Comparison of ENCODE assay signal across 16 cellular contexts in the genomic region with DNA sequence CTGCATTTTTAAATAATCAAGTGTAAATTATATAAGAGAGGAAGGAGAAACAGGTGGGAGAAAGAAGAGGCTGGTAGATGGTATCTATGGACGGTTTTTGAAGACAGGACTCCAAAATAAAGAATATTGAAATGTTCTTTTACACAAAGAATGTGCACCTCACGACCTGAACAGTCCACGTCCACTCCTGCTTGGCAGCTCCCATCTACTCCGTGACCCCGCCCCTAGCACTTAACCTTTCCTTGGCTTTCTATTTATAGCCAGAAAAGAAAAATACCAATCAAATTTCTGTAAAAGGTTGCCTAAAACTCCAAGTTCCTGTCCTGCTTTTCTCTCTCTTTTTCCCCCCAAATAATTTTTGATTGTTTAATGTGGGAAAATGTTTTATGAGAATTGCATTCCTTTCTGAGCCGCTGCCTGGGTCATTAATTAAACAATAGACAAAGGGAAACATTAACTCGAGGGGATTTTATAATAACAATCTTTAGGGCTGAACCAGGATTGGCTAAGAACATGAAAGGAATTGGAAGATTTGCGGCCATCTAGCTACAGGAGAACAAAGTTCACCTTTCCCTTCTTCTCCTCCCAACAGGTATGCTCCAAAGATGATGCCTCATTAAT.
"Had no signal": no experiment of that assay in that cellular context is flagged by ENCODE, and none has a peak within 500 bp of the region (broad histone marks: within the 10 kb centered on the region; RNA-seq: fewer than 3 reads in every experiment).

No MANE protein-coding gene starts in this region.

- H3K9me3 Mint-ChIP-seq: activated naive CD8-positive, alpha-beta T cell treated with anti-CD3 and anti-CD28 coated beads, Interleukin-2, amount 50 U/mL, for 24 hours; activated T-helper 17 cell treated with anti-CD3 and anti-CD28 coated beads, Interleukin-2, amount 50 U/mL, for 72 hours; endodermal cell; T-cell had no signal

- DNase-seq: activated CD4-positive, alpha-beta T cell treated with anti-CD3 and anti-CD28 coated beads for 1 hour; activated CD4-positive, alpha-beta T cell treated with anti-CD3 and anti-CD28 coated beads, Interleukin-2, amount 50 U/mL, for 4 hours; activated naive CD4-positive, alpha-beta T cell treated with Interleukin-2 at 50 U/mL for 16 hours; activated naive CD8-positive, alpha-beta T cell treated with anti-CD3 and anti-CD28 coated beads, Interleukin-2, amount 50 U/mL, for 24 hours; activated T-cell treated with anti-CD3 and anti-CD28 coated beads for 4 hours; dorsolateral prefrontal cortex; endodermal cell; lower lobe of right lung; ovary; stimulated activated CD4-positive, alpha-beta T cell treated with anti-CD3 and anti-CD28 coated beads, Interleukin-15, amount 100 ng/mL, for 24 hours; stimulated activated CD4-positive, alpha-beta T cell treated with anti-CD3 and anti-CD28 coated beads, Interleukin-4, amount 100 ng/mL, for 1 hour; stimulated activated naive CD4-positive, alpha-beta T cell treated with Interleukin-2 at 50 U/mL for 16 hours; T-cell; T1000 had no signal

- H3K27me3 Mint-ChIP-seq: activated naive CD8-positive, alpha-beta T cell treated with anti-CD3 and anti-CD28 coated beads, Interleukin-2, amount 50 U/mL, for 24 hours; activated T-helper 17 cell treated with anti-CD3 and anti-CD28 coated beads, Interleukin-2, amount 50 U/mL, for 72 hours; T-cell had no signal

- H3K36me3 ChIP-seq: ascending aorta, lower lobe of right lung, ovary had no signal

- H3K4me3 Mint-ChIP-seq: activated naive CD8-positive, alpha-beta T cell treated with anti-CD3 and anti-CD28 coated beads, Interleukin-2, amount 50 U/mL, for 24 hours; activated T-helper 17 cell treated with anti-CD3 and anti-CD28 coated beads, Interleukin-2, amount 50 U/mL, for 72 hours; endodermal cell; T-cell had no signal

- H3K4me3 ChIP-seq: ascending aorta, dorsolateral prefrontal cortex, lower lobe of right lung, ovary had no signal

- H3K4me1 ChIP-seq: ascending aorta had no signal

- ATAC-seq: activated naive CD8-positive, alpha-beta T cell treated with anti-CD3 and anti-CD28 coated beads, Interleukin-2, amount 50 U/mL, for 24 hours; activated T-helper 17 cell treated with anti-CD3 and anti-CD28 coated beads, Interleukin-2, amount 50 U/mL, for 72 hours; T-cell had no signal

- H3K27ac Mint-ChIP-seq: activated naive CD8-positive, alpha-beta T cell treated with anti-CD3 and anti-CD28 coated beads, Interleukin-2, amount 50 U/mL, for 24 hours; activated T-helper 17 cell treated with anti-CD3 and anti-CD28 coated beads, Interleukin-2, amount 50 U/mL, for 72 hours; endodermal cell had no signal

- H3K27me3 ChIP-seq: ascending aorta, ovary had no signal

- H3K27ac ChIP-seq: ascending aorta, dorsolateral prefrontal cortex, lower lobe of right lung, ovary had no signal

- H3K9me3 ChIP-seq: ascending aorta, lower lobe of right lung, ovary had no signal

- H3K36me3 Mint-ChIP-seq: T-cell had no signal
